Comparison of ENCODE assay signal across 9 cellular contexts in the genomic region with DNA sequence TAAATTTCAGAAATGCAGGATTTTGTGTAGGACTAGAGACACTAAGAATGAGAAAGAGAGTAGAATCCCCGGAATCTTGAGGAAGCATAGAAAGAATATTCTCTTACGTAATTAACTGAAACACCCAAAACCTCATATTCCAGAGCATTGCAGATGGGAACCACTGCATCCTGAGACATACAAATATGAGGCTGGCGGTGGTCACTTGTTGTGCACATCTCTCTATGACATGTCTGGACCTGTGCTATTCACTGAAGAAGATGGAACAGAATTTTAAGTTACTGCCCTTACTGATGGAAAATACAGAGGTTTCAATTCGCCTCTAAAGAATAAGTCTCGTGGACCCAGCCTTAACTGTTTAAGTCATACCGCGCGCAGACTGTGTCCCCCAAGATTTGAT. TPM values are rescaled to one million over a fixed set of nuclear protein-coding genes. Genes with fewer than 3 reads are reported as not detected.
DNase-seq lines count a peak whose midpoint lies in the region; ATAC-seq and TF ChIP-seq lines count a peak whose summit lies in the region.
"Had no signal": no experiment of that assay in that cellular context is flagged by ENCODE, and none has a peak within 500 bp of the region (broad histone marks: within the 10 kb centered on the region; RNA-seq: fewer than 3 reads in every experiment).

No MANE protein-coding gene starts in this region.

- H3K4me2 ChIP-seq in Loucy (ENCODE audit: low read depth, low read length, poor library complexity, severe bottlenecking), result peak overlapping the region; percentile 78
- peak overlapping the region; percentile 76 for H3K4me2 ChIP-seq in neural progenitor cell

- CTCF ChIA-PET in CD4-positive, alpha-beta memory T cell (lab: Charles Lee; ENCODE audit: partially characterized antibody), result interaction anchor here (1.1 to 1.9 kb wide), 5 partner anchors 10 to 312 kb away, joined by 3 to 4 read pairs (median 3); no protein-coding TSS in a partner anchor

- H3K27me3 ChIP-seq in CD4-positive, alpha-beta memory T cell (ENCODE audit: insufficient read depth, low read length), result no peaks in the 10 kb centered on the region
- H3K27me3 ChIP-seq in Loucy (ENCODE audit: insufficient read depth, low read length, poor library complexity, severe bottlenecking), result no peaks in the 10 kb centered on the region
- H3K27me3 ChIP-seq in neural progenitor cell, result no peaks in the 10 kb centered on the region

- H3K27ac Mint-ChIP-seq in CD4-positive, alpha-beta memory T cell, result peak overlapping the region; percentile 73 to 98 (median 92)
- H3K27ac Mint-ChIP-seq in neural progenitor cell, result peak overlapping the region; percentile 91

- DNase-seq in CD4-positive, alpha-beta memory T cell, result no peak
- DNase-seq in coronary artery (ENCODE audit: low spot score) (no peak), neural progenitor cell (ENCODE audit: low spot score) (no peak), mucosa of descending colon (no peak), GF-D8 (lab: John Stamatoyannopoulos, UW) (no peak), NCI-H146 treated with DMSO at 0.1 percent for 48 hours (lab: John Stamatoyannopoulos, UW; ENCODE audit: unreplicated experiment) (no peak)
- DNase-seq: HCEC 1CT had no signal

- no peaks in the 10 kb centered on the region for H3K9me3 ChIP-seq in CD4-positive, alpha-beta memory T cell (ENCODE audit: control insufficient read depth in 1 of 2, low read length in 2 of 2)
- H3K9me3 ChIP-seq in Loucy (ENCODE audit: insufficient read depth, low read depth, low read length) (no peaks in the 10 kb centered on the region), neural progenitor cell (ENCODE audit: low read depth) (no peaks in the 10 kb centered on the region), mucosa of descending colon (no peaks in the 10 kb centered on the region)

- H3K9ac ChIP-seq in Loucy (ENCODE audit: low read depth, low read length, poor library complexity, severe bottlenecking) (peak overlapping the region; percentile 94), neural progenitor cell (no peak overlapping the region)

- POLR2A ChIA-PET in CD4-positive, alpha-beta memory T cell (lab: Charles Lee; ENCODE audit: partially characterized antibody), result interaction anchor here (0.7 to 3.3 kb wide), 8 partner anchors 10 to 843 kb away, joined by 3 to 44 read pairs (median 4); a partner anchor contains a TSS

- H3K9me2 ChIP-seq in Loucy (replicated peaks; ENCODE audit: low read depth, low read length), result no peaks in the 10 kb centered on the region

- H3K36me3 Mint-ChIP-seq in CD4-positive, alpha-beta memory T cell, result peaks cover 7 to 9% of the 10 kb centered on the region in 2 donors
- H3K36me3 Mint-ChIP-seq in neural progenitor cell, result no peaks in the 10 kb centered on the region

- H3F3A ChIP-seq in Loucy (ENCODE audit: low read depth) (no peaks in the 10 kb centered on the region), neural progenitor cell (ENCODE audit: low read depth) (no peaks in the 10 kb centered on the region)

- H3K4me3 ChIP-seq in CD4-positive, alpha-beta memory T cell (ENCODE audit: low read length in 2 of 2), result peak overlapping the region; percentile 77 to 83
- H3K4me3 ChIP-seq in Loucy (ENCODE audit: low read length, poor library complexity, severe bottlenecking) (peak overlapping the region; percentile 83), coronary artery (peak overlapping the region; percentile 77), neural progenitor cell (peak overlapping the region; percentile 35), mucosa of descending colon (no peak overlapping the region)

- ATAC-seq in mucosa of descending colon, result no peak
- ATAC-seq in HG03280 (IDR thresholded peaks at IDR 0.05; ENCODE audit: unreplicated experiment), result no peak

- no peaks in the 10 kb centered on the region for H3K36me3 ChIP-seq in CD4-positive, alpha-beta memory T cell (ENCODE audit: insufficient read depth, low read length)
- no peaks in the 10 kb centered on the region for H3K36me3 ChIP-seq in Loucy (ENCODE audit: insufficient read depth, low read length)
- H3K36me3 ChIP-seq in neural progenitor cell, result no peaks in the 10 kb centered on the region
- H3K36me3 ChIP-seq in mucosa of descending colon (ENCODE audit: low read depth), result no peaks in the 10 kb centered on the region

- H2AFZ ChIP-seq in Loucy (ENCODE audit: low read length) (peak overlapping the region; percentile 98; the same call in 1 of the 2 replicates), neural progenitor cell (replicated peaks) (no peak overlapping the region)

- H3K4me3 Mint-ChIP-seq in CD4-positive, alpha-beta memory T cell, result peak overlapping the region; percentile 85 to 97 (median 93)
- H3K4me3 Mint-ChIP-seq in neural progenitor cell, result peak overlapping the region; percentile 86

- H3K79me2 ChIP-seq in Loucy (ENCODE audit: insufficient read depth, low read length) (peaks cover 35% of the 10 kb centered on the region), neural progenitor cell (ENCODE audit: low read depth) (peaks cover 18% of the 10 kb centered on the region)

- intact Hi-C loops in CD4-positive, alpha-beta memory T cell (cut with micrococcal nuclease), result no loop called here
- intact Hi-C loops in mucosa of descending colon (cut with DNase I, micrococcal nuclease), result no loop called here

- TF ChIP-seq CTCF in Loucy (conservative IDR thresholded peaks at IDR 0.05; ENCODE audit: low read length), result no peak
- no peak for TF ChIP-seq CTCF in coronary artery (IDR thresholded peaks at IDR 0.05)
- no peak for TF ChIP-seq CTCF in neural progenitor cell (IDR thresholded peaks at IDR 0.05)
- no peak for TF ChIP-seq CTCF in mucosa of descending colon (IDR thresholded peaks at IDR 0.05)

- H4K20me1 ChIP-seq in Loucy (ENCODE audit: insufficient read depth, low read length, poor library complexity, severe bottlenecking) (peaks cover 5% of the 10 kb centered on the region), neural progenitor cell (ENCODE audit: low read depth) (no peaks in the 10 kb centered on the region)

- H3K27ac ChIP-seq in CD4-positive, alpha-beta memory T cell (ENCODE audit: low read depth, low read length), result peak overlapping the region; percentile 72
- peak overlapping the region; percentile 83 to 85 for H3K27ac ChIP-seq in coronary artery
- H3K27ac ChIP-seq in neural progenitor cell, result no peak overlapping the region

- peaks cover 18 to 27% (median 23%) of the 10 kb centered on the region in 4 donors for H3K4me1 Mint-ChIP-seq in CD4-positive, alpha-beta memory T cell
- H3K4me1 Mint-ChIP-seq in neural progenitor cell, result peaks cover 15% of the 10 kb centered on the region

- no peaks in the 10 kb centered on the region for H3K9me3 Mint-ChIP-seq in CD4-positive, alpha-beta memory T cell
- H3K9me3 Mint-ChIP-seq in neural progenitor cell, result no peaks in the 10 kb centered on the region

- no peaks in the 10 kb centered on the region for H3K27me3 Mint-ChIP-seq in CD4-positive, alpha-beta memory T cell
- peaks cover 2% of the 10 kb centered on the region for H3K27me3 Mint-ChIP-seq in neural progenitor cell (ENCODE audit: insufficient read depth, low read depth)

- H3K4me1 ChIP-seq in CD4-positive, alpha-beta memory T cell (ENCODE audit: insufficient read depth, low read length), result peaks cover 29% of the 10 kb centered on the region
- H3K4me1 ChIP-seq in Loucy (ENCODE audit: insufficient read depth, low read length, poor library complexity, severe bottlenecking) (peaks cover 31% of the 10 kb centered on the region), neural progenitor cell (peaks cover 14% of the 10 kb centered on the region), mucosa of descending colon (ENCODE audit: low read depth) (peaks cover 9% of the 10 kb centered on the region)

RNA-seq across cellular contexts. Expression of a gene that starts 0.8 kb away (rescaled TPM):
- total RNA-seq in CD4-positive, alpha-beta memory T cell, result 10 to 100 TPM; 25.8 to 28.2 TPM
- 10 to 100 TPM; 45.5 to 74.2 TPM for polyA plus RNA-seq in CD4-positive, alpha-beta memory T cell
- 30.2 and 67.6 TPM in 2 replicates for total RNA-seq in neural progenitor cell (ENCODE audit: low replicate concordance)
- 10 to 100 TPM in 2 of 3 donors, 1 to 10 TPM in 1; 6.2 to 20.3 (median 18.9) TPM for total RNA-seq in mucosa of descending colon

RNA-seq across cellular contexts. Expression of a gene that starts 1.4 kb away (rescaled TPM):
- total RNA-seq in CD4-positive, alpha-beta memory T cell, result 1 to 10 TPM; 1.3 to 1.6 TPM
- polyA plus RNA-seq in CD4-positive, alpha-beta memory T cell, result not detected
- total RNA-seq in neural progenitor cell (ENCODE audit: low replicate concordance) (0.09 and 1.4 TPM in 2 replicates), mucosa of descending colon (under 1 TPM in 1 of 3 donors, not detected in 2; 0.28 TPM)
